Comparison of ENCODE assay signal across 1 cellular context in genomic region chr2:98896416-98896815, GRCh38.
TF ChIP-seq lines count a peak whose summit lies in the region.

No MANE protein-coding gene starts in this region.

TF ChIP-seq in K562, 482 proteins besides CTCF, POLR2A, EP300 and RAD21:
- no peak for TF ChIP-seq PYGO2 (tag; IDR thresholded peaks at IDR 0.05)
- TF ChIP-seq SMARCA5 (IDR thresholded peaks at IDR 0.05), result no peak
- no peak for TF ChIP-seq KAT2B (IDR thresholded peaks at IDR 0.05; ENCODE audit: low read depth, low read length)
- TF ChIP-seq, protein P1, sequence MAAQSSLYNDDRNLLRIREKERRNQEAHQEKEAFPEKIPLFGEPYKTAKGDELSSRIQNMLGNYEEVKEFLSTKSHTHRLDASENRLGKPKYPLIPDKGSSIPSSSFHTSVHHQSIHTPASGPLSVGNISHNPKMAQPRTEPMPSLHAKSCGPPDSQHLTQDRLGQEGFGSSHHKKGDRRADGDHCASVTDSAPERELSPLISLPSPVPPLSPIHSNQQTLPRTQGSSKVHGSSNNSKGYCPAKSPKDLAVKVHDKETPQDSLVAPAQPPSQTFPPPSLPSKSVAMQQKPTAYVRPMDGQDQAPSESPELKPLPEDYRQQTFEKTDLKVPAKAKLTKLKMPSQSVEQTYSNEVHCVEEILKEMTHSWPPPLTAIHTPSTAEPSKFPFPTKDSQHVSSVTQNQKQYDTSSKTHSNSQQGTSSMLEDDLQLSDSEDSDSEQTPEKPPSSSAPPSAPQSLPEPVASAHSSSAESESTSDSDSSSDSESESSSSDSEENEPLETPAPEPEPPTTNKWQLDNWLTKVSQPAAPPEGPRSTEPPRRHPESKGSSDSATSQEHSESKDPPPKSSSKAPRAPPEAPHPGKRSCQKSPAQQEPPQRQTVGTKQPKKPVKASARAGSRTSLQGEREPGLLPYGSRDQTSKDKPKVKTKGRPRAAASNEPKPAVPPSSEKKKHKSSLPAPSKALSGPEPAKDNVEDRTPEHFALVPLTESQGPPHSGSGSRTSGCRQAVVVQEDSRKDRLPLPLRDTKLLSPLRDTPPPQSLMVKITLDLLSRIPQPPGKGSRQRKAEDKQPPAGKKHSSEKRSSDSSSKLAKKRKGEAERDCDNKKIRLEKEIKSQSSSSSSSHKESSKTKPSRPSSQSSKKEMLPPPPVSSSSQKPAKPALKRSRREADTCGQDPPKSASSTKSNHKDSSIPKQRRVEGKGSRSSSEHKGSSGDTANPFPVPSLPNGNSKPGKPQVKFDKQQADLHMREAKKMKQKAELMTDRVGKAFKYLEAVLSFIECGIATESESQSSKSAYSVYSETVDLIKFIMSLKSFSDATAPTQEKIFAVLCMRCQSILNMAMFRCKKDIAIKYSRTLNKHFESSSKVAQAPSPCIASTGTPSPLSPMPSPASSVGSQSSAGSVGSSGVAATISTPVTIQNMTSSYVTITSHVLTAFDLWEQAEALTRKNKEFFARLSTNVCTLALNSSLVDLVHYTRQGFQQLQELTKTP (IDR thresholded peaks at IDR 0.05; ENCODE audit: low read depth in 1 of 2, partially characterized antibody in 2 of 2), result no peak
- peak; percentile 8 for TF ChIP-seq MEIS2 (IDR thresholded peaks at IDR 0.05; ENCODE audit: partially characterized antibody)
- TF ChIP-seq, protein P2, sequence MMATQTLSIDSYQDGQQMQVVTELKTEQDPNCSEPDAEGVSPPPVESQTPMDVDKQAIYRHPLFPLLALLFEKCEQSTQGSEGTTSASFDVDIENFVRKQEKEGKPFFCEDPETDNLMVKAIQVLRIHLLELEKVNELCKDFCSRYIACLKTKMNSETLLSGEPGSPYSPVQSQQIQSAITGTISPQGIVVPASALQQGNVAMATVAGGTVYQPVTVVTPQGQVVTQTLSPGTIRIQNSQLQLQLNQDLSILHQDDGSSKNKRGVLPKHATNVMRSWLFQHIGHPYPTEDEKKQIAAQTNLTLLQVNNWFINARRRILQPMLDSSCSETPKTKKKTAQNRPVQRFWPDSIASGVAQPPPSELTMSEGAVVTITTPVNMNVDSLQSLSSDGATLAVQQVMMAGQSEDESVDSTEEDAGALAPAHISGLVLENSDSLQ (IDR thresholded peaks at IDR 0.05), result peak; percentile 79
- no peak for TF ChIP-seq BDP1 (IDR thresholded peaks at IDR 0.05; ENCODE audit: insufficient read depth, insufficient read length)
- TF ChIP-seq ZBTB26 (CRISPR knock-in tag; IDR thresholded peaks at IDR 0.05), result no peak
- TF ChIP-seq TARDBP (IDR thresholded peaks at IDR 0.05), result no peak
- TF ChIP-seq ARNT (IDR thresholded peaks at IDR 0.05), result no peak
- TF ChIP-seq ZNF121 (CRISPR knock-in tag; conservative IDR thresholded peaks at IDR 0.05), result no peak
TF ChIP-seq in K562: peak in this region for 2.
